In the genomic region with DNA sequence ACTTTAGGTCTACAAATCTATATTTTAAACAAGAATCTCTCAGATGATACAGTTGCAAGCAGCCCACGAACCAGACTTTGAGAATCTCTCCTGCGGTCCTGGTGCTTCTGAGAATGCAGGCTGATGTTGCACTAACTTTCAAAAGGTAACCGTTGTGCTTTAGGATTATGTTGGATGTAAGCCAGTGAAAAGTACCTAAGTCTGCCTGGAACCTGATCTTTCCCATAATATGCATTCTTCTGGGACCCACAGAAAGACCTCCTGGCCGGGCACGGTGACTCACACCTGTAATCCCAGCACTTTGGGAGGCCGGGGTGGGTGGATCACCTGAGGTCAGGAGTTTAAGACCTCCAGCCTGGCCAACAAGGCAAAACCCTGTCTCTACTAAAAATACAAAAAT, we compare ENCODE assay signal across 5 cellular contexts. TPM values are rescaled to one million over a fixed set of nuclear protein-coding genes. Genes with fewer than 3 reads are reported as not detected.
"Had no signal": no experiment of that assay in that cellular context is flagged by ENCODE, and none has a peak within 500 bp of the region (broad histone marks: within the 10 kb centered on the region; RNA-seq: fewer than 3 reads in every experiment).

No MANE protein-coding gene starts in this region.

RNA-seq across cellular contexts. Expression of a gene that starts 13.3 kb away (rescaled TPM):
- total RNA-seq: M059J, PC-3, Peyer's patch, Right ventricle myocardium superior, SJSA1 had no signal
